ENCODE assay signal across 8 cellular contexts in the genomic region with DNA sequence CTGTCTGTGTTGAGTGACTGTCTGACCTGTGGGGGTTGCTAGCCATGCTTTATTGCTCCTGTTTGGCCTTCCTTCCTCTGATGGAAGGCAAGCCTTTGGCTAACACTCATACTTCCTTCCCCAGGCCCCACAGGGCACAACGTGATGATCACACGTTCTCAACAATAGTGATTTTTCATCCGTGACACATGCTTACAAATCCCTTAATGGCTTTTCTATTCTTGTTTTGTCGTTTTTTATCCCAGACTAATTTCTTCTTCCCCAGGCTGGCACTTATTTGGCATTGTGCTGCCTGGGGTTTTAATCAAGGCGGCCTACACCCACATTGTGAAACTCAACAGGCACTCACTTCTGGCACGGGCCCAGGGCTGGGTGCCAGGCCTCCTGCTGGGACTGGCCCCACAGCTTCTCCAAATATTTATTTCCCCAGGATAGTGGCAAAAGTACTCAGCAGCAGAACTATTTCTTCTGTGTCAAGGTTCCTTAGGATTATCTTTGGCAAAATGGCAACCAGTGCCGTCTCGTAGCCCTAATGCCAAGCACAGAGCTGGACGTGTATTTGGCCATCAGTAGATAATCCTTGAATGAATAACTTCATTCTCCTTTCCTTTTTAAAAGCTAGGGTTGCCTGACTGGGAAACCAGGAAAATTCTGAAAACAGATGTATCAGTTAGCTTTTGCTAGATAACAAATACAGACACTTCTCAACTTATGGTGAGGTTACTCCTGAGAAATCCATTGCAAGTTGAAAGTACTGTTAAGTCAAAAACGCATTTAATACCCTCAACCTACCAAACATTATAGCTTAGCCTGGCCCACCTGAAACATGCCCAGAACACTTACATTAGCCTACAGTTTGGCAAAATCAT. TPM values are rescaled to one million over a fixed set of nuclear protein-coding genes. Genes with fewer than 3 reads are reported as not detected.
DNase-seq lines count a peak whose midpoint lies in the region; ATAC-seq, FAIRE-seq and TF ChIP-seq lines count a peak whose summit lies in the region.

No MANE protein-coding gene starts in this region.

- H3K36me3 ChIP-seq in SJCRH30 (no peaks in the 10 kb centered on the region), pancreas (no peaks in the 10 kb centered on the region)

- no peak for TF ChIP-seq POLR2A in GM18505 (IDR thresholded peaks at IDR 0.05; ENCODE audit: borderline replicate concordance, extremely low read depth, insufficient read depth, insufficient read length)

- H3K4me1 ChIP-seq in SJCRH30 (peaks cover 34% of the 10 kb centered on the region), pancreas (peaks cover 36 to 53% (median 52%) of the 10 kb centered on the region in 3 donors)

- POLR2A ChIA-PET in AG04449 (lab: Yijun Ruan, JAX): interaction anchor here (0.8 kb wide), 1 partner anchor 29 kb away, joined by 3 read pairs; no protein-coding TSS in a partner anchor

- no peaks in the 10 kb centered on the region for H3K9me3 ChIP-seq in SJCRH30 (replicated peaks)
- no peaks in the 10 kb centered on the region for H3K9me3 ChIP-seq in pancreas

- no peaks in the 10 kb centered on the region for H3K27me3 ChIP-seq in SJCRH30
- no peaks in the 10 kb centered on the region for H3K27me3 ChIP-seq in pancreas

- DNase-seq in AG04449 (ENCODE audit: low read depth, low spot score) (peak; percentile 44), HCEC 1CT (peak; percentile 66), SJCRH30 (peak; percentile 16 to 46), fibroblast of gingiva (ENCODE audit: low read depth) (peak; percentile 96), pancreas (peak; percentile 93 to 99 (median 98)), putamen (ENCODE audit: low spot score) (no peak)

- H3K27ac ChIP-seq in SJCRH30 (no peak overlapping the region), pancreas (peak overlapping the region; percentile 61 to 93 (median 86))

- FAIRE-seq in pancreas (lab: Jason Lieb, UNC): no peak

- ATAC-seq in pancreas (peak; percentile 83 to 91 (median 90)), HG03469 (IDR thresholded peaks at IDR 0.05; ENCODE audit: unreplicated experiment) (no peak), GM18505 (IDR thresholded peaks at IDR 0.05; ENCODE audit: unreplicated experiment) (no peak)

- CTCF ChIA-PET in AG04449 (lab: Yijun Ruan, JAX): interaction anchor here (1.0 to 1.8 kb wide), 3 partner anchors 21 to 45 kb away, joined by 3 to 12 read pairs (median 4); no protein-coding TSS in a partner anchor

- intact Hi-C loops in pancreas (cut with DNase I): no loop called here

- WGBS in pancreas, 2 donors: 12% methylated on average over 10 of the region's 10 CpGs

- TF ChIP-seq CTCF in AG04449 (IDR thresholded peaks at IDR 0.05; ENCODE audit: insufficient read depth, low read length, missing control alignments) (no peak), pancreas (IDR thresholded peaks at IDR 0.05) (no peak)

- H3K4me3 ChIP-seq in AG04449 (ENCODE audit: low read depth, low read length): no peak overlapping the region
- no peak overlapping the region for H3K4me3 ChIP-seq in SJCRH30
- no peak overlapping the region for H3K4me3 ChIP-seq in pancreas

RNA-seq across cellular contexts. Expression of a gene that starts 30.6 kb away (rescaled TPM):
- 16.1 and 16.3 TPM in 2 replicates for total RNA-seq in SJCRH30 (2014; rRNA removed; shearing (Covaris generic))
- total RNA-seq in pancreas: 10 to 100 TPM in 3 of 6 donors, 1 to 10 TPM in 3; 6.1 to 21.4 (median 9.8) TPM
- 10 to 100 TPM; 18.9 to 23.8 TPM for polyA plus RNA-seq in pancreas

Comparison
In these comparisons a context has a peak if more than half of its experiments do, and no peak if none do; other contexts are left out.
1. ATAC-seq: peak in pancreas (4 of 4); none in HG03469 (single experiment) and GM18505 (single experiment).